9 cellular contexts compared by ENCODE assay signal in genomic region chr11:134069996-134070845, GRCh38. TPM values are rescaled to one million over a fixed set of nuclear protein-coding genes. Genes with fewer than 3 reads are reported as not detected.
DNase-seq lines count a peak whose midpoint lies in the region; ATAC-seq lines count a peak whose summit lies in the region.
"Had no signal": no experiment of that assay in that cellular context is flagged by ENCODE, and none has a peak within 500 bp of the region (broad histone marks: within the 10 kb centered on the region; RNA-seq: fewer than 3 reads in every experiment).

No MANE protein-coding gene starts in this region.

- H3K27ac Mint-ChIP-seq in activated T-helper 17 cell treated with anti-CD3 and anti-CD28 coated beads, Interleukin-2, amount 50 U/mL, for 72 hours, result no peak overlapping the region

- no peaks in the 10 kb centered on the region for H3K9me3 Mint-ChIP-seq in activated T-helper 17 cell treated with anti-CD3 and anti-CD28 coated beads, Interleukin-2, amount 50 U/mL, for 72 hours

- H3K4me1 ChIP-seq in iPS-20b (ENCODE audit: insufficient read depth, low read length) (peaks cover 5% of the 10 kb centered on the region; the same call in 1 of the 2 replicates), stomach smooth muscle (ENCODE audit: control insufficient read depth, insufficient read depth, low read length) (peaks cover 13% of the 10 kb centered on the region)

- H3K27me3 ChIP-seq in iPS-20b (ENCODE audit: insufficient read depth, low read length) (peaks cover 25% of the 10 kb centered on the region), stomach smooth muscle (ENCODE audit: control insufficient read depth in 1 of 2, insufficient read depth in 2 of 2, low read length in 2 of 2) (no peaks in the 10 kb centered on the region)

- H3K36me3 ChIP-seq in iPS-20b (ENCODE audit: insufficient read depth, low read depth, low read length), result no peaks in the 10 kb centered on the region
- H3K36me3 ChIP-seq in stomach smooth muscle (ENCODE audit: control insufficient read depth in 2 of 2, insufficient read depth in 2 of 2, low read length in 2 of 2), result no peaks in the 10 kb centered on the region

- peaks cover 7% of the 10 kb centered on the region for H3K4me1 Mint-ChIP-seq in activated T-helper 17 cell treated with anti-CD3 and anti-CD28 coated beads, Interleukin-2, amount 50 U/mL, for 72 hours

- DNase-seq in NCI-H748 (lab: John Stamatoyannopoulos, UW; ENCODE audit: unreplicated experiment), result peak; percentile 19
- no peak for DNase-seq in NCI-H748 treated with DMSO at 0.1 percent for 48 hours (lab: John Stamatoyannopoulos, UW)
- DNase-seq in NCI-H1436 treated with DMSO at 0.1 percent for 48 hours (lab: John Stamatoyannopoulos, UW), result no peak

- no peak for ATAC-seq in activated T-helper 17 cell treated with anti-CD3 and anti-CD28 coated beads, Interleukin-2, amount 50 U/mL, for 72 hours (replicated peaks)
- ATAC-seq in HG02884 (IDR thresholded peaks at IDR 0.05; ENCODE audit: unreplicated experiment) (no peak), GM19328 (IDR thresholded peaks at IDR 0.05; ENCODE audit: unreplicated experiment) (no peak)

- H3K4me3 ChIP-seq in iPS-20b (ENCODE audit: low read length) (peak overlapping the region; percentile 83; the same call in 1 of the 2 replicates), stomach smooth muscle (ENCODE audit: low read length in 2 of 2) (peak overlapping the region; percentile 59 to 87)

- no peaks in the 10 kb centered on the region for H3K27me3 Mint-ChIP-seq in activated T-helper 17 cell treated with anti-CD3 and anti-CD28 coated beads, Interleukin-2, amount 50 U/mL, for 72 hours

- H3K9ac ChIP-seq in iPS-20b (ENCODE audit: low read depth, low read length) (peak overlapping the region; percentile 52; the same call in 1 of the 2 replicates), stomach smooth muscle (ENCODE audit: low read length in 2 of 2) (peak overlapping the region; percentile 42 to 63)

- H3K36me3 Mint-ChIP-seq in activated T-helper 17 cell treated with anti-CD3 and anti-CD28 coated beads, Interleukin-2, amount 50 U/mL, for 72 hours (ENCODE audit: low read depth), result no peaks in the 10 kb centered on the region

- H3K4me3 Mint-ChIP-seq in activated T-helper 17 cell treated with anti-CD3 and anti-CD28 coated beads, Interleukin-2, amount 50 U/mL, for 72 hours, result peak overlapping the region; percentile 65

- H3K9me3 ChIP-seq in iPS-20b (ENCODE audit: insufficient read depth, low read depth, low read length) (no peaks in the 10 kb centered on the region), stomach smooth muscle (ENCODE audit: control insufficient read depth in 2 of 2, low read length in 2 of 2) (no peaks in the 10 kb centered on the region)

- H3K27ac ChIP-seq in iPS-20b (ENCODE audit: low read length) (no peak overlapping the region), stomach smooth muscle (ENCODE audit: low read length) (peak overlapping the region; percentile 73)
- H3K27ac ChIP-seq: C4-2B had no signal

RNA-seq across cellular contexts. Expression of gene JAM3, which starts 1.3 kb away (rescaled TPM):
- total RNA-seq in activated T-helper 17 cell treated with anti-CD3 and anti-CD28 coated beads, Interleukin-2, amount 50 U/mL, for 72 hours, result 10 to 100 TPM in 1 of 2 donors, 1 to 10 TPM in 1; 7.6 to 26.2 TPM
